23 cellular contexts compared by ENCODE assay signal in the genomic region with DNA sequence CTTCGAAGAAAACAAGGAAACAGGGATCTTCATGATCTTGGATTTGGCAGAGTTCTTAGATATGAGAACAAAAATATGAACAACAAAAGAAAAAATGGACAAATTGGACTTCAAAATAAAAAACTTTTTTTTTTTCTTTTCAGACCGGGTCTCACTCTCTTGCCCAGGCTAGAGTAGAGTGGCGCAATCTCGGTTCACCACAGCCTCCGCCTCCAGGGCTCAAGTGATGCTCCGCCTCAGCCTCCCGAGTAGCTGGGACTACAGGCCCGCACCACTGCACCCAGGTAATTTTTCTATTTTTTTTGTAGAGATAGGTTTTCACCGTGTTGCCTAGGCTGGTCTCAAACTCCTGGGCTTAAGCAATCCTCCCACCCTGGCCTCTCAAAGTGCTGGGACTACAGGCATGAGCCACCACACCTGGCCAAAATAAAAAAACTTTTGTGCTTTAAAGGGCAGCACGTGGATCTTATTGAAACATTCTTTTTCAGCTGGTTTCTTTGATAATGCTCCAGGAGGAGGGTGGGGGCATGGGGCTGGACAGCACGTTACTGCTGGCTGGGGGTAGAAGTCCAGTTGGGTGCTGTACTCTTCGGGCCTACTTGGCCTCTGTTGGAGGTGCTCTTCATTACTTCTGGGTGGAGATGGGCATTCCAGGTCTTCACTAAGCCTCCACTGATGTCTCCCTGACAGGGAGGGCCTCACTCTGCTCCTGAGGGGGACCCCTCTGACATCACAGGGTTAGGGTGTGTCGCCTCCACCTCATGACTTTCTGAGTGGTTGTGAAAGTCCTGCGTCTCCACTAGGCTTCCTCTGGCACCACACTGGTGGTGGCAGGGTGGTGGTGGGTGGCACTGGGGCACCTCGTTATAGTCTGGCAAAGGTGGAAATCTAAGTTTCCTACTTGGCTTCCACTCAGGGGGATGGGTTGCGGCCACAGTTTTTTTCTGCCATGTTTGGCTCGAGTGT.
DNase-seq lines count a peak whose midpoint lies in the region; ATAC-seq, FAIRE-seq and TF ChIP-seq lines count a peak whose summit lies in the region.
"Had no signal": no experiment of that assay in that cellular context is flagged by ENCODE, and none has a peak within 500 bp of the region (broad histone marks: within the 10 kb centered on the region; RNA-seq: fewer than 3 reads in every experiment).

No MANE protein-coding gene starts in this region.

- no peaks in the 10 kb centered on the region for H3K9me3 Mint-ChIP-seq in activated naive CD8-positive, alpha-beta T cell treated with anti-CD3 and anti-CD28 coated beads, Interleukin-2, amount 50 U/mL, for 24 hours
- H3K9me3 Mint-ChIP-seq in activated naive CD8-positive, alpha-beta T cell treated with anti-CD3 and anti-CD28 coated beads for 36 hours, result peaks cover 2% of the 10 kb centered on the region
- H3K9me3 Mint-ChIP-seq: CD14-positive monocyte had no signal

- TF ChIP-seq POLR2A in esophagus muscularis mucosa (IDR thresholded peaks at IDR 0.05; ENCODE audit: low read depth), result no peak
- TF ChIP-seq POLR2A in testis (IDR thresholded peaks at IDR 0.05), result no peak
- no peak for TF ChIP-seq POLR2A in thyroid gland (IDR thresholded peaks at IDR 0.05)
- no peak for TF ChIP-seq POLR2A in gastrocnemius medialis (IDR thresholded peaks at IDR 0.05)

- H3K27me3 ChIP-seq in esophagus muscularis mucosa, result no peaks in the 10 kb centered on the region
- no peaks in the 10 kb centered on the region for H3K27me3 ChIP-seq in testis
- no peaks in the 10 kb centered on the region for H3K27me3 ChIP-seq in thyroid gland
- no peaks in the 10 kb centered on the region for H3K27me3 ChIP-seq in gastrocnemius medialis

- intact Hi-C loops in esophagus muscularis mucosa (cut with DNase I) (no loop called here), testis (cut with DNase I; ENCODE audit: low total_unique reads) (no loop called here), thyroid gland (cut with DNase I) (no loop called here), gastrocnemius medialis (cut with DNase I; ENCODE audit: low total_unique reads) (no loop called here)

- H3K4me1 ChIP-seq in esophagus muscularis mucosa (no peaks in the 10 kb centered on the region), testis (no peaks in the 10 kb centered on the region), thyroid gland (no peaks in the 10 kb centered on the region), gastrocnemius medialis (no peaks in the 10 kb centered on the region)
- H3K4me1 ChIP-seq: HAP-1 had no signal

- H3K9me3 ChIP-seq in esophagus muscularis mucosa (no peaks in the 10 kb centered on the region), testis (no peaks in the 10 kb centered on the region), thyroid gland (no peaks in the 10 kb centered on the region), gastrocnemius medialis (no peaks in the 10 kb centered on the region)
- H3K9me3 ChIP-seq: HAP-1 had no signal

- FAIRE-seq in HTR-8/SVneo (lab: Jason Lieb, UNC), result peak; percentile 23
- FAIRE-seq: GM19239 had no signal

- TF ChIP-seq CTCF in esophagus muscularis mucosa (IDR thresholded peaks at IDR 0.05) (no peak), testis (IDR thresholded peaks at IDR 0.05) (no peak), thyroid gland (IDR thresholded peaks at IDR 0.05) (no peak), gastrocnemius medialis (IDR thresholded peaks at IDR 0.05 in 4 of 5, conservative IDR thresholded peaks at IDR 0.05 in 1 of 5) (no peak)

- no peak overlapping the region for H3K27ac ChIP-seq in esophagus muscularis mucosa (replicated peaks in 1 of 4)
- H3K27ac ChIP-seq in testis, result peak overlapping the region; percentile 36 to 56
- H3K27ac ChIP-seq in thyroid gland, result no peak overlapping the region
- H3K27ac ChIP-seq in gastrocnemius medialis, result no peak overlapping the region
- H3K27ac ChIP-seq: RWPE1, SK-N-MC had no signal

- no peak for DNase-seq in activated naive CD8-positive, alpha-beta T cell treated with anti-CD3 and anti-CD28 coated beads, Interleukin-2, amount 50 U/mL, for 24 hours
- DNase-seq in activated naive CD8-positive, alpha-beta T cell treated with anti-CD3 and anti-CD28 coated beads for 36 hours, result no peak
- DNase-seq in HTR-8/SVneo (ENCODE audit: insufficient read length, low spot score) (no peak), esophagus muscularis mucosa (ENCODE audit: extremely low spot score) (peak; percentile 82), testis (no peak), thyroid gland (no peak), gastrocnemius medialis (no peak)
- DNase-seq in stimulated activated CD8-positive, alpha-beta memory T cell treated with anti-CD3 and anti-CD28 coated beads, Interleukin-4, amount 100 ng/mL, for 48 hours, result no peak
- DNase-seq: DMS53, GF-D8, Kasumi-1, NCI-H1048, NCI-H1417 treated with DMSO at 0.1 percent for 48 hours, NCI-H187, NCI-H2107, NCI-H69, SHP77 treated with DMSO at 0.1 percent for 48 hours had no signal

- H3K4me1 Mint-ChIP-seq in activated naive CD8-positive, alpha-beta T cell treated with anti-CD3 and anti-CD28 coated beads, Interleukin-2, amount 50 U/mL, for 24 hours, result peaks cover 7% of the 10 kb centered on the region
- peaks cover 18% of the 10 kb centered on the region for H3K4me1 Mint-ChIP-seq in activated naive CD8-positive, alpha-beta T cell treated with anti-CD3 and anti-CD28 coated beads for 36 hours
- H3K4me1 Mint-ChIP-seq: IgD-negative memory B cell had no signal

- no peaks in the 10 kb centered on the region for H3K36me3 Mint-ChIP-seq in activated naive CD8-positive, alpha-beta T cell treated with anti-CD3 and anti-CD28 coated beads, Interleukin-2, amount 50 U/mL, for 24 hours (ENCODE audit: low read depth)
- H3K36me3 Mint-ChIP-seq in activated naive CD8-positive, alpha-beta T cell treated with anti-CD3 and anti-CD28 coated beads for 36 hours, result no peaks in the 10 kb centered on the region
- H3K36me3 Mint-ChIP-seq: CD14-positive monocyte, IgD-negative memory B cell had no signal

- no peaks in the 10 kb centered on the region for H3K27me3 Mint-ChIP-seq in activated naive CD8-positive, alpha-beta T cell treated with anti-CD3 and anti-CD28 coated beads, Interleukin-2, amount 50 U/mL, for 24 hours
- H3K27me3 Mint-ChIP-seq in activated naive CD8-positive, alpha-beta T cell treated with anti-CD3 and anti-CD28 coated beads for 36 hours, result no peaks in the 10 kb centered on the region

- no peak for TF ChIP-seq EP300 in esophagus muscularis mucosa (IDR thresholded peaks at IDR 0.05)

- in situ Hi-C loops in gastrocnemius medialis (cut with MboI; ENCODE audit: low sequenced_read_pairs in 4 of 4), result no loop called here

- peak; percentile 40 for ATAC-seq in activated naive CD8-positive, alpha-beta T cell treated with anti-CD3 and anti-CD28 coated beads, Interleukin-2, amount 50 U/mL, for 24 hours
- ATAC-seq in gastrocnemius medialis, result no peak

- H3K4me3 ChIP-seq in esophagus muscularis mucosa (no peak overlapping the region), testis (no peak overlapping the region), thyroid gland (replicated peaks in 1 of 3) (no peak overlapping the region), gastrocnemius medialis (no peak overlapping the region)
- H3K4me3 ChIP-seq: HAP-1, SK-N-MC had no signal

- no peaks in the 10 kb centered on the region for H3K36me3 ChIP-seq in esophagus muscularis mucosa
- H3K36me3 ChIP-seq in testis (ENCODE audit: low read depth, missing control alignments), result no peaks in the 10 kb centered on the region
- H3K36me3 ChIP-seq in thyroid gland, result no peaks in the 10 kb centered on the region
- no peaks in the 10 kb centered on the region for H3K36me3 ChIP-seq in gastrocnemius medialis
- H3K36me3 ChIP-seq: HAP-1 had no signal

- 90% methylated on average over 16 of the region's 17 CpGs for WGBS in esophagus muscularis mucosa
- 86 to 89% methylated on average over 16 to 17 of the region's 17 CpGs for WGBS in testis, 2 donors
- 92 to 93% methylated on average over 17 of the region's 17 CpGs for WGBS in thyroid gland, 2 donors

- H3K4me3 Mint-ChIP-seq in activated naive CD8-positive, alpha-beta T cell treated with anti-CD3 and anti-CD28 coated beads, Interleukin-2, amount 50 U/mL, for 24 hours, result no peak overlapping the region
- H3K4me3 Mint-ChIP-seq in activated naive CD8-positive, alpha-beta T cell treated with anti-CD3 and anti-CD28 coated beads for 36 hours, result no peak overlapping the region
- H3K4me3 Mint-ChIP-seq: IgD-negative memory B cell had no signal

- no peak overlapping the region for H3K27ac Mint-ChIP-seq in activated naive CD8-positive, alpha-beta T cell treated with anti-CD3 and anti-CD28 coated beads, Interleukin-2, amount 50 U/mL, for 24 hours
- no peak overlapping the region for H3K27ac Mint-ChIP-seq in activated naive CD8-positive, alpha-beta T cell treated with anti-CD3 and anti-CD28 coated beads for 36 hours
- H3K27ac Mint-ChIP-seq: IgD-negative memory B cell had no signal

Comparison
In these comparisons a context has a peak if more than half of its experiments do, and no peak if none do; other contexts are left out.
1. H3K27ac ChIP-seq: peak in testis (2 of 2); none in esophagus muscularis mucosa (0 of 4), thyroid gland (0 of 3) and gastrocnemius medialis (0 of 4).